Comparison of ENCODE assay signal across 1 cellular context in genomic region chr1:19882111-19883071, GRCh38.
A peak's percentile ranks its signal among the peaks of the same experiment; 100 is the strongest.
TF ChIP-seq lines count a peak whose summit lies in the region.

OTUD3 (plus strand) TSS chr1:19882395; CDS start chr1:19882514, 119 bp downstream.

TF ChIP-seq in K562, 482 proteins besides CTCF, POLR2A, EP300 and RAD21 (continued from another document and continues in another):
- TF ChIP-seq CHD7 (IDR thresholded peaks at IDR 0.05; ENCODE audit: low read depth, low read length) (no peak), ARID2 (IDR thresholded peaks at IDR 0.05) (no peak), NRF1 (conservative IDR thresholded peaks at IDR 0.05 in 1 of 2, IDR thresholded peaks at IDR 0.05 in 1 of 2) (peak; percentile 97), ELF1 (tag; IDR thresholded peaks at IDR 0.05) (no peak), KAT2B (IDR thresholded peaks at IDR 0.05; ENCODE audit: low read depth, low read length) (no peak), ZNF764 (CRISPR knock-in tag; IDR thresholded peaks at IDR 0.05; ENCODE audit: low read depth) (no peak), TAF9B (IDR thresholded peaks at IDR 0.05; ENCODE audit: partially characterized antibody) (no peak), FIP1L1 (IDR thresholded peaks at IDR 0.05; ENCODE audit: low read depth, low read length, poor library complexity, severe bottlenecking) (no peak), ZNF23 (CRISPR knock-in tag; IDR thresholded peaks at IDR 0.05) (no peak), FOXA1 (IDR thresholded peaks at IDR 0.05; ENCODE audit: borderline replicate concordance) (no peak), ETV1 (tag; conservative IDR thresholded peaks at IDR 0.05; ENCODE audit: low read depth) (no peak), SETDB1 (IDR thresholded peaks at IDR 0.05; ENCODE audit: low read length) (peak; percentile 53), ZNF263 (CRISPR knock-in tag; IDR thresholded peaks at IDR 0.05; ENCODE audit: borderline replicate concordance) (no peak; the same call in 1 of the 2 replicates), CREBBP (IDR thresholded peaks at IDR 0.05; ENCODE audit: low read depth, low read length) (no peak), ZKSCAN8 (CRISPR knock-in tag; IDR thresholded peaks at IDR 0.05) (no peak), POLR2AphosphoS2 (IDR thresholded peaks at IDR 0.05; ENCODE audit: low read length) (no peak), ZNF140 (CRISPR knock-in tag; IDR thresholded peaks at IDR 0.05) (no peak), NCOA4 (IDR thresholded peaks at IDR 0.05; ENCODE audit: partially characterized antibody) (no peak), HDAC6 (IDR thresholded peaks at IDR 0.05; ENCODE audit: low read depth, low read length) (0 out of 2 replicates have a peak, but pooled peaks have one; percentile 19), ZNF507 (tag; conservative IDR thresholded peaks at IDR 0.05) (no peak), SPI1 (IDR thresholded peaks at IDR 0.05; ENCODE audit: borderline replicate concordance, low read depth, low read length) (no peak), SFPQ (IDR thresholded peaks at IDR 0.05; ENCODE audit: low read depth, low read length) (no peak), POLR2G (IDR thresholded peaks at IDR 0.05; ENCODE audit: low read depth, low read length) (peak; percentile 93), RBM22 (IDR thresholded peaks at IDR 0.05; ENCODE audit: low read depth, low read length, poor library complexity, severe bottlenecking) (no peak), POLR2AphosphoS5 (IDR thresholded peaks at IDR 0.05; ENCODE audit: control insufficient read depth, insufficient read depth, low read depth, low read length) (peak; percentile 80), ZNF121 (CRISPR knock-in tag; conservative IDR thresholded peaks at IDR 0.05) (no peak), RBM39 (optimal IDR thresholded peaks at IDR 0.05; ENCODE audit: low read depth, low read length) (no peak), NCOR1 (IDR thresholded peaks at IDR 0.05) (no peak), ZNF347 (CRISPR knock-in tag; IDR thresholded peaks at IDR 0.05; ENCODE audit: low read depth) (no peak), TEAD2 (tag; IDR thresholded peaks at IDR 0.05) (no peak)
- TF ChIP-seq, protein P1, sequence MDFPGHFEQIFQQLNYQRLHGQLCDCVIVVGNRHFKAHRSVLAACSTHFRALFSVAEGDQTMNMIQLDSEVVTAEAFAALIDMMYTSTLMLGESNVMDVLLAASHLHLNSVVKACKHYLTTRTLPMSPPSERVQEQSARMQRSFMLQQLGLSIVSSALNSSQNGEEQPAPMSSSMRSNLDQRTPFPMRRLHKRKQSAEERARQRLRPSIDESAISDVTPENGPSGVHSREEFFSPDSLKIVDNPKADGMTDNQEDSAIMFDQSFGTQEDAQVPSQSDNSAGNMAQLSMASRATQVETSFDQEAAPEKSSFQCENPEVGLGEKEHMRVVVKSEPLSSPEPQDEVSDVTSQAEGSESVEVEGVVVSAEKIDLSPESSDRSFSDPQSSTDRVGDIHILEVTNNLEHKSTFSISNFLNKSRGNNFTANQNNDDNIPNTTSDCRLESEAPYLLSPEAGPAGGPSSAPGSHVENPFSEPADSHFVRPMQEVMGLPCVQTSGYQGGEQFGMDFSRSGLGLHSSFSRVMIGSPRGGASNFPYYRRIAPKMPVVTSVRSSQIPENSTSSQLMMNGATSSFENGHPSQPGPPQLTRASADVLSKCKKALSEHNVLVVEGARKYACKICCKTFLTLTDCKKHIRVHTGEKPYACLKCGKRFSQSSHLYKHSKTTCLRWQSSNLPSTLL (IDR thresholded peaks at IDR 0.05): no peak
- TF ChIP-seq, protein P2, sequence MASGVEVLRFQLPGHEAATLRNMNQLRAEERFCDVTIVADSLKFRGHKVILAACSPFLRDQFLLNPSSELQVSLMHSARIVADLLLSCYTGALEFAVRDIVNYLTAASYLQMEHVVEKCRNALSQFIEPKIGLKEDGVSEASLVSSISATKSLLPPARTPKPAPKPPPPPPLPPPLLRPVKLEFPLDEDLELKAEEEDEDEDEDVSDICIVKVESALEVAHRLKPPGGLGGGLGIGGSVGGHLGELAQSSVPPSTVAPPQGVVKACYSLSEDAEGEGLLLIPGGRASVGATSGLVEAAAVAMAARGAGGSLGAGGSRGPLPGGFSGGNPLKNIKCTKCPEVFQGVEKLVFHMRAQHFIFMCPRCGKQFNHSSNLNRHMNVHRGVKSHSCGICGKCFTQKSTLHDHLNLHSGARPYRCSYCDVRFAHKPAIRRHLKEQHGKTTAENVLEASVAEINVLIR (CRISPR knock-in tag; IDR thresholded peaks at IDR 0.05): no peak
- TF ChIP-seq, protein P3, sequence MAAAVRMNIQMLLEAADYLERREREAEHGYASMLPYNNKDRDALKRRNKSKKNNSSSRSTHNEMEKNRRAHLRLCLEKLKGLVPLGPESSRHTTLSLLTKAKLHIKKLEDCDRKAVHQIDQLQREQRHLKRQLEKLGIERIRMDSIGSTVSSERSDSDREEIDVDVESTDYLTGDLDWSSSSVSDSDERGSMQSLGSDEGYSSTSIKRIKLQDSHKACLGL (CRISPR knock-in tag; IDR thresholded peaks at IDR 0.05; ENCODE audit: borderline replicate concordance, poor library complexity, severe bottlenecking): no peak
- TF ChIP-seq, protein P4, sequence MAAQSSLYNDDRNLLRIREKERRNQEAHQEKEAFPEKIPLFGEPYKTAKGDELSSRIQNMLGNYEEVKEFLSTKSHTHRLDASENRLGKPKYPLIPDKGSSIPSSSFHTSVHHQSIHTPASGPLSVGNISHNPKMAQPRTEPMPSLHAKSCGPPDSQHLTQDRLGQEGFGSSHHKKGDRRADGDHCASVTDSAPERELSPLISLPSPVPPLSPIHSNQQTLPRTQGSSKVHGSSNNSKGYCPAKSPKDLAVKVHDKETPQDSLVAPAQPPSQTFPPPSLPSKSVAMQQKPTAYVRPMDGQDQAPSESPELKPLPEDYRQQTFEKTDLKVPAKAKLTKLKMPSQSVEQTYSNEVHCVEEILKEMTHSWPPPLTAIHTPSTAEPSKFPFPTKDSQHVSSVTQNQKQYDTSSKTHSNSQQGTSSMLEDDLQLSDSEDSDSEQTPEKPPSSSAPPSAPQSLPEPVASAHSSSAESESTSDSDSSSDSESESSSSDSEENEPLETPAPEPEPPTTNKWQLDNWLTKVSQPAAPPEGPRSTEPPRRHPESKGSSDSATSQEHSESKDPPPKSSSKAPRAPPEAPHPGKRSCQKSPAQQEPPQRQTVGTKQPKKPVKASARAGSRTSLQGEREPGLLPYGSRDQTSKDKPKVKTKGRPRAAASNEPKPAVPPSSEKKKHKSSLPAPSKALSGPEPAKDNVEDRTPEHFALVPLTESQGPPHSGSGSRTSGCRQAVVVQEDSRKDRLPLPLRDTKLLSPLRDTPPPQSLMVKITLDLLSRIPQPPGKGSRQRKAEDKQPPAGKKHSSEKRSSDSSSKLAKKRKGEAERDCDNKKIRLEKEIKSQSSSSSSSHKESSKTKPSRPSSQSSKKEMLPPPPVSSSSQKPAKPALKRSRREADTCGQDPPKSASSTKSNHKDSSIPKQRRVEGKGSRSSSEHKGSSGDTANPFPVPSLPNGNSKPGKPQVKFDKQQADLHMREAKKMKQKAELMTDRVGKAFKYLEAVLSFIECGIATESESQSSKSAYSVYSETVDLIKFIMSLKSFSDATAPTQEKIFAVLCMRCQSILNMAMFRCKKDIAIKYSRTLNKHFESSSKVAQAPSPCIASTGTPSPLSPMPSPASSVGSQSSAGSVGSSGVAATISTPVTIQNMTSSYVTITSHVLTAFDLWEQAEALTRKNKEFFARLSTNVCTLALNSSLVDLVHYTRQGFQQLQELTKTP (IDR thresholded peaks at IDR 0.05; ENCODE audit: low read depth in 1 of 2, partially characterized antibody in 2 of 2): no peak
